In genomic region chr11:67440229-67441081, GRCh38 we compare ENCODE assay signal across 15 cellular contexts. TPM values are rescaled to one million over a fixed set of nuclear protein-coding genes. Genes with fewer than 3 reads are reported as not detected.
DNase-seq lines count a peak whose midpoint lies in the region; ATAC-seq, FAIRE-seq and TF ChIP-seq lines count a peak whose summit lies in the region.
"Had no signal": no experiment of that assay in that cellular context is flagged by ENCODE, and none has a peak within 500 bp of the region (broad histone marks: within the 10 kb centered on the region; RNA-seq: fewer than 3 reads in every experiment).

No MANE protein-coding gene starts in this region.

- no peak for TF ChIP-seq CTCF in Caco-2 (IDR thresholded peaks at IDR 0.05; ENCODE audit: insufficient read depth in 1 of 2, low read depth in 1 of 2, low read length in 1 of 2, severe bottlenecking in 1 of 2, unreplicated experiment in 1 of 2)
- no peak for TF ChIP-seq CTCF in OCI-LY1 (IDR thresholded peaks at IDR 0.05; ENCODE audit: low read length)
- TF ChIP-seq CTCF in psoas muscle (IDR thresholded peaks at IDR 0.05): no peak

- H3K27me3 Mint-ChIP-seq in Caco-2 (ENCODE audit: insufficient read depth, unreplicated experiment): no peaks in the 10 kb centered on the region
- no peaks in the 10 kb centered on the region for H3K27me3 Mint-ChIP-seq in central memory CD8-positive, alpha-beta T cell

- FAIRE-seq in RCC 7860 (lab: Jason Lieb, UNC): no peak

- no peaks in the 10 kb centered on the region for H3K79me2 ChIP-seq in OCI-LY1 (ENCODE audit: insufficient read depth, low read length)

- DNase-seq in Caco-2 (no peak), psoas muscle (no peak), globus pallidus (ENCODE audit: low spot score) (no peak), kidney tubule cell (ENCODE audit: low spot score) (no peak), NCI-H524 (lab: John Stamatoyannopoulos, UW) (no peak), RCC 7860 (ENCODE audit: low spot score) (no peak)
- DNase-seq in central memory CD8-positive, alpha-beta T cell (ENCODE audit: low spot score in 2 of 2): no peak
- DNase-seq: foreskin melanocyte, IMR-90, mesendoderm, SIG-M5 had no signal

- H3K36me3 Mint-ChIP-seq in Caco-2 (ENCODE audit: insufficient read depth, unreplicated experiment): peaks cover 86% of the 10 kb centered on the region
- peaks cover 44% of the 10 kb centered on the region for H3K36me3 Mint-ChIP-seq in central memory CD8-positive, alpha-beta T cell (ENCODE audit: insufficient read depth)

- peaks cover 9% of the 10 kb centered on the region; the same call in 1 of the 2 replicates for H3F3A ChIP-seq in OCI-LY1 (ENCODE audit: insufficient read depth, low read length)

- H3K27me3 ChIP-seq in Caco-2 (replicated peaks; ENCODE audit: control insufficient read depth, insufficient read depth, low read length) (no peaks in the 10 kb centered on the region), OCI-LY1 (ENCODE audit: insufficient read depth, low read length) (no peaks in the 10 kb centered on the region), psoas muscle (ENCODE audit: insufficient read depth in 3 of 3, low read length in 2 of 3) (no peaks in the 10 kb centered on the region)
- H3K27me3 ChIP-seq: right lobe of liver had no signal

- no peaks in the 10 kb centered on the region for H4K20me1 ChIP-seq in OCI-LY1 (ENCODE audit: insufficient read depth, low read length)

- ATAC-seq in central memory CD8-positive, alpha-beta T cell (replicated peaks; ENCODE audit: extremely low read depth, poor library complexity, severe bottlenecking): no peak
- no peak for ATAC-seq in psoas muscle
- ATAC-seq: right lobe of liver had no signal

- CTCF ChIA-PET in Caco-2 (lab: Charles Lee): no interaction called here

- POLR2A ChIA-PET in Caco-2 (lab: Charles Lee): no interaction called here

- peak overlapping the region; percentile 22 for H3K27ac Mint-ChIP-seq in Caco-2 (ENCODE audit: unreplicated experiment)
- peak overlapping the region; percentile 97 for H3K27ac Mint-ChIP-seq in central memory CD8-positive, alpha-beta T cell (ENCODE audit: low read depth)

- H2AFZ ChIP-seq in OCI-LY1 (ENCODE audit: low read length): no peak overlapping the region

- intact Hi-C loops in Caco-2 (cut with micrococcal nuclease; ENCODE audit: unreplicated experiment) (loop anchor here (5.0 kb wide), 1 partner anchor 67 kb away; the partner anchor contains the start of genes CDK2AP2 and PITPNM1), psoas muscle (cut with DNase I) (no loop called here)

- BruUV-seq in Caco-2 (replicated peaks; lab: Mats Ljungman, UMichigan): no TSS peak

- WGBS in psoas muscle, 3 donors: 74 to 80% (median 76%) methylated on average over 16 to 17 of the region's 17 CpGs

- H3K4me1 Mint-ChIP-seq in Caco-2 (ENCODE audit: low read depth, unreplicated experiment): peaks cover 6% of the 10 kb centered on the region
- H3K4me1 Mint-ChIP-seq in central memory CD8-positive, alpha-beta T cell: peaks cover 57% of the 10 kb centered on the region

- no peak overlapping the region for H3K4me3 ChIP-seq in Caco-2 (ENCODE audit: low read depth, low read length)
- peak overlapping the region; percentile 79 for H3K4me3 ChIP-seq in OCI-LY1 (ENCODE audit: low read depth, low read length, poor library complexity, severe bottlenecking)
- no peak overlapping the region for H3K4me3 ChIP-seq in psoas muscle
- H3K4me3 ChIP-seq: right lobe of liver had no signal

- peak overlapping the region; percentile 92; the same call in 1 of the 2 replicates for H3K9ac ChIP-seq in OCI-LY1 (ENCODE audit: low read length)

- H3K9me3 ChIP-seq in Caco-2 (no peaks in the 10 kb centered on the region), OCI-LY1 (ENCODE audit: low read length) (no peaks in the 10 kb centered on the region), psoas muscle (no peaks in the 10 kb centered on the region)
- H3K9me3 ChIP-seq: right lobe of liver had no signal

- H3K36me3 ChIP-seq in Caco-2 (ENCODE audit: control insufficient read depth, insufficient read depth, low read length) (peaks cover 21% of the 10 kb centered on the region), OCI-LY1 (ENCODE audit: insufficient read depth, low read length) (peaks cover 11% of the 10 kb centered on the region), psoas muscle (ENCODE audit: insufficient read depth in 1 of 2, low read depth in 1 of 2) (peaks cover 0 to 50% of the 10 kb centered on the region in 2 donors)

- H3K9me3 Mint-ChIP-seq in Caco-2 (ENCODE audit: unreplicated experiment): no peaks in the 10 kb centered on the region
- H3K9me3 Mint-ChIP-seq in central memory CD8-positive, alpha-beta T cell: no peaks in the 10 kb centered on the region

- peak overlapping the region; percentile 34 for H3K4me3 Mint-ChIP-seq in Caco-2 (ENCODE audit: unreplicated experiment)
- peak overlapping the region; percentile 96 for H3K4me3 Mint-ChIP-seq in central memory CD8-positive, alpha-beta T cell

- H3K9me2 ChIP-seq in OCI-LY1 (ENCODE audit: low read depth, low read length): no peaks in the 10 kb centered on the region

- peak overlapping the region; percentile 89 for H3K4me2 ChIP-seq in OCI-LY1 (ENCODE audit: low read length)

- H3K27ac ChIP-seq in OCI-LY1 (ENCODE audit: low read depth, low read length, poor library complexity, severe bottlenecking) (peak overlapping the region; percentile 97), psoas muscle (peak overlapping the region; percentile 36)

- H3K4me1 ChIP-seq in Caco-2 (peaks cover 20% of the 10 kb centered on the region), OCI-LY1 (ENCODE audit: insufficient read depth, low read length, severe bottlenecking) (peaks cover 94% of the 10 kb centered on the region), psoas muscle (peaks cover 8% of the 10 kb centered on the region)

RNA-seq across cellular contexts. Expression of gene CORO1B, which starts 2.8 kb away (rescaled TPM):
- 172 and 176 TPM in 2 replicates for total RNA-seq in Caco-2 (2022)
- total RNA-seq in psoas muscle: 10 to 100 TPM in 3 of 4 donors, 1 to 10 TPM in 1; 8.7 to 13.1 (median 11.5) TPM
- polyA plus RNA-seq in psoas muscle: 10 to 100 TPM; 10.6 to 18.1 (median 16.7) TPM

RNA-seq across cellular contexts. Expression of gene PTPRCAP, which starts 3.0 kb away (rescaled TPM):
- total RNA-seq in Caco-2 (2022) (0.27 TPM in 1 of 2 replicates, not detected in the other), psoas muscle (1 to 10 TPM in 3 of 4 donors, under 1 TPM in 1; 0.89 to 1.4 (median 1.0) TPM)
- polyA plus RNA-seq in psoas muscle: 1 to 10 TPM in 1 of 3 donors, under 1 TPM in 2; 0.25 to 1.3 (median 0.65) TPM
- total RNA-seq: IMR-90 had no signal

RNA-seq across cellular contexts. Expression of gene GPR152, which starts 12.1 kb away (rescaled TPM):
- total RNA-seq in Caco-2 (2022): not detected in 2 replicates
- under 1 TPM in 1 of 4 donors, not detected in 3; 0.19 TPM for total RNA-seq in psoas muscle
- not detected for polyA plus RNA-seq in psoas muscle
- total RNA-seq: activated CD8-positive, alpha-beta memory T cell treated with anti-CD3 and anti-CD28 coated beads for 36 hours; Daoy; IMR-90; right lobe of liver had no signal
- polyA plus RNA-seq: IMR-90 had no signal

RNA-seq across cellular contexts. Expression of gene RPS6KB2, which starts 12.2 kb away (rescaled TPM):
- total RNA-seq in Caco-2 (2022): 109 and 116 TPM in 2 replicates
- total RNA-seq in psoas muscle: 10 to 100 TPM; 23.1 to 34.3 (median 26.8) TPM
- 10 to 100 TPM; 25.6 to 64.6 (median 33.1) TPM for polyA plus RNA-seq in psoas muscle

RNA-seq across cellular contexts. Expression of gene CABP4, which starts 14.7 kb away (rescaled TPM):
- total RNA-seq in Caco-2 (2022) (not detected in 2 replicates), psoas muscle (1 to 10 TPM in 3 of 4 donors, under 1 TPM in 1; 0.93 to 1.9 (median 1.5) TPM)
- polyA plus RNA-seq in psoas muscle: under 1 TPM; 0.35 to 0.89 (median 0.61) TPM
- total RNA-seq: IMR-90 had no signal
- polyA plus RNA-seq: IMR-90 had no signal

Comparison
In these comparisons a context has a peak if more than half of its experiments do, and no peak if none do; other contexts are left out.
1. RNA of gene CORO1B, which starts 2.8 kb away (total RNA-seq): 172 to 176 TPM in Caco-2; 8.7 to 13.1 TPM in psoas muscle; every median in the first group is over 10 times any median in the second.